ENCODE assay signal across 1 cellular context in the genomic region with DNA sequence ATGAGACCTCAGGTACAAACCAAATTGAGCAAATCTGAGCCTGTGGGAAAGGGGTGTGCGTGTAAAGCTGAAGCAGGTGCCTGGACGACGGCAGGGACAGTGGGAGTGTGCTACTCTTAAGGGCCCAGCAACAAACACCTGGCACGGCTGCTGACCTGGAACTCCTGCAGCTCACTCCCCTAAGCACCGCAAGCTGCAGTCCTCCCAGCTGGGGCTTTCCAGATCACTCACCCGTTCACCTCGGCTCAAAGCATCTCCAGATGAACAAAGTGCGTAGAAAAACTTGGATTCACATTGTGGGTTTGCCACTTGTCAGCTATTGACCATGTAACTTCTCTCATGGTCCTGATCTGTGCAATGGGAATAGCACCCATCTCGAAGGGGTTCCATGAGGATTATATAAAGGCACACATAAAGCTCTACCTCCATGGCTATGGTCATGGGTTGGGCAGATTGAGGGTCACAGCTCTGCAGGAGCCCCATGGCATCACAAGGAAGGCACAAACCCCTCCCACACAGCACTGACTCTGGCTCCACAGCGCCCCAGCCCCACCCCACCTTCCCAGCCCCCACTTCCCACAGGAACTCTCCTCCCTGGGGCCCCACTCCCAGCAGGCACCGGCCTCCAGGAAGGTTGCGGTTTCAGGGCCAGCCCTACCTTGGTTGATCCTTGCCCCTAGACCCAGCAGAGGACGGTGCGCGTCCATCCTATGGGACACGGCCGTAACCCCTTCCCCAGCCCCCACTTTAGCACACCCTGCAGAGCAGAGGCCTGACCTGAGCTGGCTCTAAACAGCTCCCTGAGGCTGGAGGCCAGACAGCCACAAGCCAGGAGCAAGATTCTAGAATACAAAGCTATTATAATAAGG.
TF ChIP-seq lines count a peak whose summit lies in the region.

No MANE protein-coding gene starts in this region.

TF ChIP-seq in HepG2, 621 proteins besides CTCF, POLR2A, EP300 and RAD21 (continued from another document and continues in another):
- TF ChIP-seq, protein P1, sequence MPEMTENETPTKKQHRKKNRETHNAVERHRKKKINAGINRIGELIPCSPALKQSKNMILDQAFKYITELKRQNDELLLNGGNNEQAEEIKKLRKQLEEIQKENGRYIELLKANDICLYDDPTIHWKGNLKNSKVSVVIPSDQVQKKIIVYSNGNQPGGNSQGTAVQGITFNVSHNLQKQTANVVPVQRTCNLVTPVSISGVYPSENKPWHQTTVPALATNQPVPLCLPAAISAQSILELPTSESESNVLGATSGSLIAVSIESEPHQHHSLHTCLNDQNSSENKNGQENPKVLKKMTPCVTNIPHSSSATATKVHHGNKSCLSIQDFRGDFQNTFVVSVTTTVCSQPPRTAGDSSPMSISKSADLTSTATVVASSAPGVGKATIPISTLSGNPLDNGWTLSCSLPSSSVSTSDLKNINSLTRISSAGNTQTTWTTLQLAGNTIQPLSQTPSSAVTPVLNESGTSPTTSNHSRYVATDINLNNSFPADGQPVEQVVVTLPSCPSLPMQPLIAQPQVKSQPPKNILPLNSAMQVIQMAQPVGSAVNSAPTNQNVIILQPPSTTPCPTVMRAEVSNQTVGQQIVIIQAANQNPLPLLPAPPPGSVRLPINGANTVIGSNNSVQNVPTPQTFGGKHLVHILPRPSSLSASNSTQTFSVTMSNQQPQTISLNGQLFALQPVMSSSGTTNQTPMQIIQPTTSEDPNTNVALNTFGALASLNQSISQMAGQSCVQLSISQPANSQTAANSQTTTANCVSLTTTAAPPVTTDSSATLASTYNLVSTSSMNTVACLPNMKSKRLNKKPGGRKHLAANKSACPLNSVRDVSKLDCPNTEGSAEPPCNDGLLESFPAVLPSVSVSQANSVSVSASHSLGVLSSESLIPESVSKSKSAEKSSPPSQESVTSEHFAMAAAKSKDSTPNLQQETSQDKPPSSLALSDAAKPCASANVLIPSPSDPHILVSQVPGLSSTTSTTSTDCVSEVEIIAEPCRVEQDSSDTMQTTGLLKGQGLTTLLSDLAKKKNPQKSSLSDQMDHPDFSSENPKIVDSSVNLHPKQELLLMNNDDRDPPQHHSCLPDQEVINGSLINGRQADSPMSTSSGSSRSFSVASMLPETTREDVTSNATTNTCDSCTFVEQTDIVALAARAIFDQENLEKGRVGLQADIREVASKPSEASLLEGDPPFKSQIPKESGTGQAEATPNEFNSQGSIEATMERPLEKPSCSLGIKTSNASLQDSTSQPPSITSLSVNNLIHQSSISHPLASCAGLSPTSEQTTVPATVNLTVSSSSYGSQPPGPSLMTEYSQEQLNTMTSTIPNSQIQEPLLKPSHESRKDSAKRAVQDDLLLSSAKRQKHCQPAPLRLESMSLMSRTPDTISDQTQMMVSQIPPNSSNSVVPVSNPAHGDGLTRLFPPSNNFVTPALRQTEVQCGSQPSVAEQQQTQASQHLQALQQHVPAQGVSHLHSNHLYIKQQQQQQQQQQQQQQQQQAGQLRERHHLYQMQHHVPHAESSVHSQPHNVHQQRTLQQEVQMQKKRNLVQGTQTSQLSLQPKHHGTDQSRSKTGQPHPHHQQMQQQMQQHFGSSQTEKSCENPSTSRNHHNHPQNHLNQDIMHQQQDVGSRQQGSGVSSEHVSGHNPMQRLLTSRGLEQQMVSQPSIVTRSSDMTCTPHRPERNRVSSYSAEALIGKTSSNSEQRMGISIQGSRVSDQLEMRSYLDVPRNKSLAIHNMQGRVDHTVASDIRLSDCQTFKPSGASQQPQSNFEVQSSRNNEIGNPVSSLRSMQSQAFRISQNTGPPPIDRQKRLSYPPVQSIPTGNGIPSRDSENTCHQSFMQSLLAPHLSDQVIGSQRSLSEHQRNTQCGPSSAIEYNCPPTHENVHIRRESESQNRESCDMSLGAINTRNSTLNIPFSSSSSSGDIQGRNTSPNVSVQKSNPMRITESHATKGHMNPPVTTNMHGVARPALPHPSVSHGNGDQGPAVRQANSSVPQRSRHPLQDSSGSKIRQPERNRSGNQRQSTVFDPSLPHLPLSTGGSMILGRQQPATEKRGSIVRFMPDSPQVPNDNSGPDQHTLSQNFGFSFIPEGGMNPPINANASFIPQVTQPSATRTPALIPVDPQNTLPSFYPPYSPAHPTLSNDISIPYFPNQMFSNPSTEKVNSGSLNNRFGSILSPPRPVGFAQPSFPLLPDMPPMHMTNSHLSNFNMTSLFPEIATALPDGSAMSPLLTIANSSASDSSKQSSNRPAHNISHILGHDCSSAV (CRISPR knock-in tag; IDR thresholded peaks at IDR 0.05; ENCODE audit: borderline replicate concordance): no peak
- TF ChIP-seq, protein P2, sequence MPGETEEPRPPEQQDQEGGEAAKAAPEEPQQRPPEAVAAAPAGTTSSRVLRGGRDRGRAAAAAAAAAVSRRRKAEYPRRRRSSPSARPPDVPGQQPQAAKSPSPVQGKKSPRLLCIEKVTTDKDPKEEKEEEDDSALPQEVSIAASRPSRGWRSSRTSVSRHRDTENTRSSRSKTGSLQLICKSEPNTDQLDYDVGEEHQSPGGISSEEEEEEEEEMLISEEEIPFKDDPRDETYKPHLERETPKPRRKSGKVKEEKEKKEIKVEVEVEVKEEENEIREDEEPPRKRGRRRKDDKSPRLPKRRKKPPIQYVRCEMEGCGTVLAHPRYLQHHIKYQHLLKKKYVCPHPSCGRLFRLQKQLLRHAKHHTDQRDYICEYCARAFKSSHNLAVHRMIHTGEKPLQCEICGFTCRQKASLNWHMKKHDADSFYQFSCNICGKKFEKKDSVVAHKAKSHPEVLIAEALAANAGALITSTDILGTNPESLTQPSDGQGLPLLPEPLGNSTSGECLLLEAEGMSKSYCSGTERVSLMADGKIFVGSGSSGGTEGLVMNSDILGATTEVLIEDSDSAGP (CRISPR knock-in tag; IDR thresholded peaks at IDR 0.05; ENCODE audit: borderline replicate concordance): peak; percentile 65; the same call in 1 of the 2 replicates
- no peak for TF ChIP-seq NAIF1 (CRISPR knock-in tag; IDR thresholded peaks at IDR 0.05; ENCODE audit: borderline replicate concordance)
- no peak for TF ChIP-seq ZNF768 (CRISPR knock-in tag; IDR thresholded peaks at IDR 0.05)
- TF ChIP-seq, protein P3, sequence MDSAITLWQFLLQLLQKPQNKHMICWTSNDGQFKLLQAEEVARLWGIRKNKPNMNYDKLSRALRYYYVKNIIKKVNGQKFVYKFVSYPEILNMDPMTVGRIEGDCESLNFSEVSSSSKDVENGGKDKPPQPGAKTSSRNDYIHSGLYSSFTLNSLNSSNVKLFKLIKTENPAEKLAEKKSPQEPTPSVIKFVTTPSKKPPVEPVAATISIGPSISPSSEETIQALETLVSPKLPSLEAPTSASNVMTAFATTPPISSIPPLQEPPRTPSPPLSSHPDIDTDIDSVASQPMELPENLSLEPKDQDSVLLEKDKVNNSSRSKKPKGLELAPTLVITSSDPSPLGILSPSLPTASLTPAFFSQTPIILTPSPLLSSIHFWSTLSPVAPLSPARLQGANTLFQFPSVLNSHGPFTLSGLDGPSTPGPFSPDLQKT (CRISPR knock-in tag; IDR thresholded peaks at IDR 0.05; ENCODE audit: borderline replicate concordance): no peak
- TF ChIP-seq ZNF335 (CRISPR knock-in tag; IDR thresholded peaks at IDR 0.05): no peak
- TF ChIP-seq, protein P4, sequence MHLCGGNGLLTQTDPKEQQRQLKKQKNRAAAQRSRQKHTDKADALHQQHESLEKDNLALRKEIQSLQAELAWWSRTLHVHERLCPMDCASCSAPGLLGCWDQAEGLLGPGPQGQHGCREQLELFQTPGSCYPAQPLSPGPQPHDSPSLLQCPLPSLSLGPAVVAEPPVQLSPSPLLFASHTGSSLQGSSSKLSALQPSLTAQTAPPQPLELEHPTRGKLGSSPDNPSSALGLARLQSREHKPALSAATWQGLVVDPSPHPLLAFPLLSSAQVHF (CRISPR knock-in tag; IDR thresholded peaks at IDR 0.05): 0 out of 2 replicates have a peak, but pooled peaks have one; percentile 33
- no peak for TF ChIP-seq ZNF75D (CRISPR knock-in tag; IDR thresholded peaks at IDR 0.05; ENCODE audit: borderline replicate concordance)
- TF ChIP-seq MEIS1 (CRISPR knock-in tag; IDR thresholded peaks at IDR 0.05; ENCODE audit: borderline replicate concordance): no peak
- TF ChIP-seq, protein P5, sequence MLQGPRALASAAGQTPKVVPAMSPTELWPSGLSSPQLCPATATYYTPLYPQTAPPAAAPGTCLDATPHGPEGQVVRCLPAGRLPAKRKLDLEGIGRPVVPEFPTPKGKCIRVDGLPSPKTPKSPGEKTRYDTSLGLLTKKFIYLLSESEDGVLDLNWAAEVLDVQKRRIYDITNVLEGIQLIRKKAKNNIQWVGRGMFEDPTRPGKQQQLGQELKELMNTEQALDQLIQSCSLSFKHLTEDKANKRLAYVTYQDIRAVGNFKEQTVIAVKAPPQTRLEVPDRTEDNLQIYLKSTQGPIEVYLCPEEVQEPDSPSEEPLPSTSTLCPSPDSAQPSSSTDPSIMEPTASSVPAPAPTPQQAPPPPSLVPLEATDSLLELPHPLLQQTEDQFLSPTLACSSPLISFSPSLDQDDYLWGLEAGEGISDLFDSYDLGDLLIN (CRISPR knock-in tag; IDR thresholded peaks at IDR 0.05; ENCODE audit: borderline replicate concordance): no peak
- TF ChIP-seq SP2 (CRISPR knock-in tag; IDR thresholded peaks at IDR 0.05): no peak
- no peak for TF ChIP-seq THYN1 (CRISPR knock-in tag; IDR thresholded peaks at IDR 0.05; ENCODE audit: borderline replicate concordance, low read depth)
- TF ChIP-seq CBX5 (CRISPR knock-in tag; IDR thresholded peaks at IDR 0.05; ENCODE audit: borderline replicate concordance): no peak
- TF ChIP-seq NFYB (CRISPR knock-in tag; IDR thresholded peaks at IDR 0.05): no peak
- no peak for TF ChIP-seq PAF1 (CRISPR knock-in tag; IDR thresholded peaks at IDR 0.05)
- peak; percentile 79 for TF ChIP-seq TARDBP (CRISPR knock-in tag; IDR thresholded peaks at IDR 0.05)
- TF ChIP-seq, protein P6, sequence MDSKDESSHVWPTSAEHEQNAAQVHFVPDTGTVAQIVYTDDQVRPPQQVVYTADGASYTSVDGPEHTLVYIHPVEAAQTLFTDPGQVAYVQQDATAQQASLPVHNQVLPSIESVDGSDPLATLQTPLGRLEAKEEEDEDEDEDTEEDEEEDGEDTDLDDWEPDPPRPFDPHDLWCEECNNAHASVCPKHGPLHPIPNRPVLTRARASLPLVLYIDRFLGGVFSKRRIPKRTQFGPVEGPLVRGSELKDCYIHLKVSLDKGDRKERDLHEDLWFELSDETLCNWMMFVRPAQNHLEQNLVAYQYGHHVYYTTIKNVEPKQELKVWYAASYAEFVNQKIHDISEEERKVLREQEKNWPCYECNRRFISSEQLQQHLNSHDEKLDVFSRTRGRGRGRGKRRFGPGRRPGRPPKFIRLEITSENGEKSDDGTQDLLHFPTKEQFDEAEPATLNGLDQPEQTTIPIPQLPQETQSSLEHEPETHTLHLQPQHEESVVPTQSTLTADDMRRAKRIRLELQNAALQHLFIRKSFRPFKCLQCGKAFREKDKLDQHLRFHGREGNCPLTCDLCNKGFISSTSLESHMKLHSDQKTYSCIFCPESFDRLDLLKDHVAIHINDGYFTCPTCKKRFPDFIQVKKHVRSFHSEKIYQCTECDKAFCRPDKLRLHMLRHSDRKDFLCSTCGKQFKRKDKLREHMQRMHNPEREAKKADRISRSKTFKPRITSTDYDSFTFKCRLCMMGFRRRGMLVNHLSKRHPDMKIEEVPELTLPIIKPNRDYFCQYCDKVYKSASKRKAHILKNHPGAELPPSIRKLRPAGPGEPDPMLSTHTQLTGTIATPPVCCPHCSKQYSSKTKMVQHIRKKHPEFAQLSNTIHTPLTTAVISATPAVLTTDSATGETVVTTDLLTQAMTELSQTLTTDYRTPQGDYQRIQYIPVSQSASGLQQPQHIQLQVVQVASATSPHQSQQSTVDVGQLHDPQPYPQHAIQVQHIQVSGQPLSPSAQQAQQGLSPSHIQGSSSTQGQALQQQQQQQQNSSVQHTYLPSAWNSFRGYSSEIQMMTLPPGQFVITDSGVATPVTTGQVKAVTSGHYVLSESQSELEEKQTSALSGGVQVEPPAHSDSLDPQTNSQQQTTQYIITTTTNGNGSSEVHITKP (CRISPR knock-in tag; IDR thresholded peaks at IDR 0.05; ENCODE audit: low read depth): 0 out of 2 replicates have a peak, but pooled peaks have one; percentile 15
- TF ChIP-seq ZNF160 (CRISPR knock-in tag; IDR thresholded peaks at IDR 0.05): no peak
- no peak for TF ChIP-seq ZNF720 (CRISPR knock-in tag; IDR thresholded peaks at IDR 0.05)
- TF ChIP-seq RELA (CRISPR knock-in tag; IDR thresholded peaks at IDR 0.05): no peak
- TF ChIP-seq, protein P7, sequence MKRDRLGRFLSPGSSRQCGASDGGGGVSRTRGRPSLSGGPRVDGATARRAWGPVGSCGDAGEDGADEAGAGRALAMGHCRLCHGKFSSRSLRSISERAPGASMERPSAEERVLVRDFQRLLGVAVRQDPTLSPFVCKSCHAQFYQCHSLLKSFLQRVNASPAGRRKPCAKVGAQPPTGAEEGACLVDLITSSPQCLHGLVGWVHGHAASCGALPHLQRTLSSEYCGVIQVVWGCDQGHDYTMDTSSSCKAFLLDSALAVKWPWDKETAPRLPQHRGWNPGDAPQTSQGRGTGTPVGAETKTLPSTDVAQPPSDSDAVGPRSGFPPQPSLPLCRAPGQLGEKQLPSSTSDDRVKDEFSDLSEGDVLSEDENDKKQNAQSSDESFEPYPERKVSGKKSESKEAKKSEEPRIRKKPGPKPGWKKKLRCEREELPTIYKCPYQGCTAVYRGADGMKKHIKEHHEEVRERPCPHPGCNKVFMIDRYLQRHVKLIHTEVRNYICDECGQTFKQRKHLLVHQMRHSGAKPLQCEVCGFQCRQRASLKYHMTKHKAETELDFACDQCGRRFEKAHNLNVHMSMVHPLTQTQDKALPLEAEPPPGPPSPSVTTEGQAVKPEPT (CRISPR knock-in tag; IDR thresholded peaks at IDR 0.05; ENCODE audit: low read depth): no peak
- no peak for TF ChIP-seq TP53 (CRISPR knock-in tag; conservative IDR thresholded peaks at IDR 0.05)
- 0 out of 2 replicates have a peak, but pooled peaks have one; percentile 18 for TF ChIP-seq MAZ (IDR thresholded peaks at IDR 0.05; ENCODE audit: borderline replicate concordance, low read depth, low read length)
- no peak for TF ChIP-seq MAZ (CRISPR knock-in tag; IDR thresholded peaks at IDR 0.05; ENCODE audit: low read depth)
- TF ChIP-seq KAT2B (IDR thresholded peaks at IDR 0.05; ENCODE audit: borderline replicate concordance, low read depth, low read length): no peak
- TF ChIP-seq NCOA2 (CRISPR knock-in tag; IDR thresholded peaks at IDR 0.05): peak; percentile 63; the same call in 1 of the 2 replicates
- TF ChIP-seq, protein P8, sequence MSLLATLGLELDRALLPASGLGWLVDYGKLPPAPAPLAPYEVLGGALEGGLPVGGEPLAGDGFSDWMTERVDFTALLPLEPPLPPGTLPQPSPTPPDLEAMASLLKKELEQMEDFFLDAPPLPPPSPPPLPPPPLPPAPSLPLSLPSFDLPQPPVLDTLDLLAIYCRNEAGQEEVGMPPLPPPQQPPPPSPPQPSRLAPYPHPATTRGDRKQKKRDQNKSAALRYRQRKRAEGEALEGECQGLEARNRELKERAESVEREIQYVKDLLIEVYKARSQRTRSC (CRISPR knock-in tag; IDR thresholded peaks at IDR 0.05; ENCODE audit: low read depth): no peak
- TF ChIP-seq NFATC3 (CRISPR knock-in tag; IDR thresholded peaks at IDR 0.05): no peak
- no peak for TF ChIP-seq SP5 (CRISPR knock-in tag; IDR thresholded peaks at IDR 0.05; ENCODE audit: borderline replicate concordance, low read depth)
- TF ChIP-seq, protein P9, sequence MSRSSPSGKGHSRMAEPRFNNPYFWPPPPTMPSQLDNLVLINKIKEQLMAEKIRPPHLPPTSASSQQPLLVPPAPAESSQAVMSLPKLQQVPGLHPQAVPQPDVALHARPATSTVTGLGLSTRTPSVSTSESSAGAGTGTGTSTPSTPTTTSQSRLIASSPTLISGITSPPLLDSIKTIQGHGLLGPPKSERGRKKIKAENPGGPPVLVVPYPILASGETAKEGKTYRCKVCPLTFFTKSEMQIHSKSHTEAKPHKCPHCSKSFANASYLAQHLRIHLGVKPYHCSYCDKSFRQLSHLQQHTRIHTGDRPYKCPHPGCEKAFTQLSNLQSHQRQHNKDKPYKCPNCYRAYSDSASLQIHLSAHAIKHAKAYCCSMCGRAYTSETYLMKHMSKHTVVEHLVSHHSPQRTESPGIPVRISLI (CRISPR knock-in tag; IDR thresholded peaks at IDR 0.05; ENCODE audit: borderline replicate concordance): peak; percentile 21; the same call in 1 of the 2 replicates
